9 cellular contexts compared by ENCODE assay signal in the genomic region with DNA sequence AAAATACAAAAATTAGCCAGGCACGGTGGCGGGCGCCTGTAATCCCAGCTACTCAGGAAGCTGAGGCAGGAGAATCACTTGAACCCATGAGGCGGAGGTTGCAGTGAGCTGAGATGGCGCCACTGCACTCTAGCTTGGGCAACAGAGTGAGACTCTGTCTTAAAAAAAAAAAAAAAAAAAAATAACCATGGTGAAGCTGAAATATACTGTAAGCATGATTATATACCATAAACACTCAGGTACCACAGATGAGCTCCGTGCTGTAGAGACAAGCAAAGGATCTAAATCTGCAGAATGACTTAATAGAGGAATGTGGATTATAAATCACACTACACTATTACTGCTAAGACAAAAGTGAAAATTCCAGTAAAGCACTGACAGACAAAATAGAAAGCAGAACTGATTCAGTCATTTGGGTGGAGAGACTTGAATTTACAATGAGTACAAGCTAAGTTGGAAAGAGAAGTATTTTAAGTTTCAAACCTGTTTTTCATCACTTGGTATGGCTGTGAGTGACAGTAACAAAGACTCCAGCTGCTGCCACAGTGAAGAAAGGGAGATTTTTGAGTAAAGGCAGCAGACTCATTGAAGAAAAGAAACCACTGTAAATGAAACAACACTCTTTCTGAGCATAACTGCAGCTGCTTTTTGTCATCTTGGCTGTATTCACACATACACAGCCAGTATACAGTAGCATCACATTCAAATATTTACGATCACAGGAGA.
DNase-seq lines count a peak whose midpoint lies in the region; ATAC-seq and TF ChIP-seq lines count a peak whose summit lies in the region.
"Had no signal": no experiment of that assay in that cellular context is flagged by ENCODE, and none has a peak within 500 bp of the region (broad histone marks: within the 10 kb centered on the region; RNA-seq: fewer than 3 reads in every experiment).

No MANE protein-coding gene starts in this region.

- POLR2A ChIA-PET in OCI-LY7 (lab: Charles Lee): interaction anchor here (0.6 to 3.8 kb wide), 17 partner anchors 8 to 1255 kb away, joined by 3 to 38 read pairs (median 6); no protein-coding TSS in a partner anchor

- H4K20me1 ChIP-seq in OCI-LY7 (ENCODE audit: insufficient read depth, low read length): no peaks in the 10 kb centered on the region

- no peaks in the 10 kb centered on the region for H3K9me2 ChIP-seq in OCI-LY7 (ENCODE audit: insufficient read depth, low read length)

- H3K4me1 ChIP-seq in OCI-LY7 (ENCODE audit: insufficient read depth, low read length, poor library complexity, severe bottlenecking): peaks cover 55% of the 10 kb centered on the region

- H3K4me3 Mint-ChIP-seq in activated T-cell treated with anti-CD3 and anti-CD28 coated beads, Interleukin-2, amount 50 U/mL, for 4 hours: no peak overlapping the region
- H3K4me3 Mint-ChIP-seq in stimulated activated naive B cell treated with anti-CD40 and anti-IgM and Interleukin-4, amounts not matched to agents 10 μg/mL and 1 μg/mL and 100 μg/mL, for 72 hours: peak overlapping the region; percentile 58 to 64

- peaks cover 3% of the 10 kb centered on the region for H3K36me3 Mint-ChIP-seq in activated T-cell treated with anti-CD3 and anti-CD28 coated beads, Interleukin-2, amount 50 U/mL, for 4 hours (ENCODE audit: insufficient read depth)
- H3K36me3 Mint-ChIP-seq in stimulated activated naive B cell treated with anti-CD40 and anti-IgM and Interleukin-4, amounts not matched to agents 10 μg/mL and 1 μg/mL and 100 μg/mL, for 72 hours: peaks cover 0 to 8% of the 10 kb centered on the region in 2 donors

- peak overlapping the region; percentile 59 for H3K4me2 ChIP-seq in OCI-LY7 (ENCODE audit: low read length)

- CTCF ChIA-PET in OCI-LY7 (lab: Charles Lee; ENCODE audit: unreplicated experiment): interaction anchor here (1.2 kb wide), 1 partner anchor 11 kb away, joined by 6 read pairs; no protein-coding TSS in a partner anchor

- no peaks in the 10 kb centered on the region for H3K27me3 Mint-ChIP-seq in activated T-cell treated with anti-CD3 and anti-CD28 coated beads, Interleukin-2, amount 50 U/mL, for 4 hours (ENCODE audit: low read depth)
- no peaks in the 10 kb centered on the region for H3K27me3 Mint-ChIP-seq in stimulated activated naive B cell treated with anti-CD40 and anti-IgM and Interleukin-4, amounts not matched to agents 10 μg/mL and 1 μg/mL and 100 μg/mL, for 72 hours

- H3K27ac ChIP-seq in OCI-LY7 (ENCODE audit: low read depth, low read length, poor library complexity, severe bottlenecking): peak overlapping the region; percentile 65
- H3K27ac ChIP-seq: HL-60 had no signal

- BruUV-seq in OCI-LY7 (replicated peaks; lab: Mats Ljungman, UMichigan): no TSS peak

- H3K27ac Mint-ChIP-seq in stimulated activated naive B cell treated with anti-CD40 and anti-IgM and Interleukin-4, amounts not matched to agents 10 μg/mL and 1 μg/mL and 100 μg/mL, for 72 hours: peak overlapping the region; percentile 90

- TF ChIP-seq CTCF in OCI-LY7 (conservative IDR thresholded peaks at IDR 0.05; ENCODE audit: low read length): no peak; the same call in 1 of the 2 replicates

- H3K79me2 ChIP-seq in OCI-LY7 (ENCODE audit: insufficient read depth, low read depth, low read length): no peaks in the 10 kb centered on the region

- H3K4me3 ChIP-seq in OCI-LY7 (ENCODE audit: low read depth, low read length, poor library complexity, severe bottlenecking): peak overlapping the region; percentile 44

- ATAC-seq in activated T-cell treated with anti-CD3 and anti-CD28 coated beads, Interleukin-2, amount 50 U/mL, for 4 hours: peak; percentile 48 to 52
- peak; percentile 97 for ATAC-seq in HG02870 (IDR thresholded peaks at IDR 0.05; ENCODE audit: unreplicated experiment)
- peak; percentile 98 to 99 for ATAC-seq in stimulated activated naive B cell treated with anti-CD40 and anti-IgM and Interleukin-4, amounts not matched to agents 10 μg/mL and 1 μg/mL and 100 μg/mL, for 72 hours (replicated peaks)

- intact Hi-C loops in OCI-LY7 (cut with micrococcal nuclease; ENCODE audit: unreplicated experiment) (no loop called here), posterior cingulate gyrus (cut with DNase I) (no loop called here)

- H3K9me3 ChIP-seq in OCI-LY7 (ENCODE audit: low read length): peaks cover 6% of the 10 kb centered on the region; the same call in 1 of the 2 replicates

- peak overlapping the region; percentile 71; the same call in 1 of the 2 replicates for H2AFZ ChIP-seq in OCI-LY7 (ENCODE audit: low read length)

- no peak for DNase-seq in activated T-cell treated with anti-CD3 and anti-CD28 coated beads, Interleukin-2, amount 50 U/mL, for 4 hours
- DNase-seq in activated T-cell treated with anti-CD3 and anti-CD28 coated beads for 4 hours: no peak
- peak; percentile 64 for DNase-seq in OCI-LY7 (ENCODE audit: low spot score)
- DNase-seq in stimulated activated naive B cell treated with anti-CD40 and anti-IgM and Interleukin-4, amounts not matched to agents 10 μg/mL and 1 μg/mL and 100 μg/mL, for 72 hours: no peak
- no peak for DNase-seq in Kasumi-1 (lab: John Stamatoyannopoulos, UW)
- DNase-seq in AG08395 (ENCODE audit: low spot score): no peak
- DNase-seq in posterior cingulate gyrus: no peak

- H3K9me3 Mint-ChIP-seq in activated T-cell treated with anti-CD3 and anti-CD28 coated beads, Interleukin-2, amount 50 U/mL, for 4 hours: no peaks in the 10 kb centered on the region
- no peaks in the 10 kb centered on the region for H3K9me3 Mint-ChIP-seq in stimulated activated naive B cell treated with anti-CD40 and anti-IgM and Interleukin-4, amounts not matched to agents 10 μg/mL and 1 μg/mL and 100 μg/mL, for 72 hours

- peaks cover 9% of the 10 kb centered on the region for H3K4me1 Mint-ChIP-seq in activated T-cell treated with anti-CD3 and anti-CD28 coated beads, Interleukin-2, amount 50 U/mL, for 4 hours (ENCODE audit: low read depth)
- peaks cover 18 to 40% of the 10 kb centered on the region in 2 donors for H3K4me1 Mint-ChIP-seq in stimulated activated naive B cell treated with anti-CD40 and anti-IgM and Interleukin-4, amounts not matched to agents 10 μg/mL and 1 μg/mL and 100 μg/mL, for 72 hours

- H3K36me3 ChIP-seq in OCI-LY7 (ENCODE audit: insufficient read depth, low read length): no peaks in the 10 kb centered on the region
